9 cellular contexts compared by ENCODE assay signal in the genomic region with DNA sequence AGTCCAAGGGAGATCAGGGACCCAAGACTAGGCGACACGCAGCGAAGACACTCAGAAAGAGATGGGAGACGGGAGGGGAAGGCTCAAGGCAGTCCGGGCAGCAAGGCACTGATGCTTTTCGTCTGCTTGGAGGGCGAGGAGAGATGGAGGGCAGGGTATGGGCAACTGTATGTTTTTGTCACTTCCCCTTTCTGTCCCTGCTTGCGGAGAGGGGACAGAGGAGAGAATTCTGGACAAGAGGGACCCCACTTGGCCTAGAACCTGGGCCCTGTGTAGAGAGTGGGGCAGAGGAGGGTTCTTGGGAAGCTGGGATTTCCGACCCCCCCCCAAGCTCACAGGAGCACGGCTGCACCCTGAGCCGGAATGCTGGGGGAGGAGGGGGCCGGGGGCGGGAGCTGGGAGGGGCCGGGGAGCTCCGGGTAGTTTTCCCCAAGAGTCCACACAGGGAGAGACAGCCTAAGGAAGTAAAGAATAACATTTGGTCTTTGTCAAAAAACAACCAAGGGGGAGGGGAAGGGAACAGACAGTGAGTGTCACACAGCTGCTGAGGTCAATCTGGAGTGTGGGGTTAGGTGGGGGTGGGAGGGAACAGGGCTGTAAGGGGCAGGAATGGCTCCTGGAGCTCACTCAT. TPM values are rescaled to one million over a fixed set of nuclear protein-coding genes. Genes with fewer than 3 reads are reported as not detected.
DNase-seq lines count a peak whose midpoint lies in the region; ATAC-seq and TF ChIP-seq lines count a peak whose summit lies in the region.
"Had no signal": no experiment of that assay in that cellular context is flagged by ENCODE, and none has a peak within 500 bp of the region (broad histone marks: within the 10 kb centered on the region; RNA-seq: fewer than 3 reads in every experiment).

No MANE protein-coding gene starts in this region.

- no peak for ATAC-seq in DND-41 (ENCODE audit: insufficient read depth, low read depth)
- ATAC-seq in activated CD4-positive, CD25-positive, alpha-beta regulatory T cell treated with anti-CD3 and anti-CD28 coated beads, Interleukin-2, amount 50 U/mL, for 24 hours = no peak
- ATAC-seq in HG03342 (IDR thresholded peaks at IDR 0.05; ENCODE audit: unreplicated experiment) = no peak

- H3K4me3 ChIP-seq in DND-41 (ENCODE audit: low read depth in 1 of 2, low read length in 2 of 2) (peak overlapping the region; percentile 82 to 90; a peak in 3 of 4 replicates), dorsolateral prefrontal cortex (peak overlapping the region; percentile 16 to 100 (median 99))

- H3K27ac Mint-ChIP-seq in nephron progenitor cell = peak overlapping the region; percentile 99

- H3K27ac ChIP-seq in DND-41 (ENCODE audit: low read length) = peak overlapping the region; percentile 94
- peak overlapping the region in 47 of 59 donors; percentile 1 to 99 (median 92) for H3K27ac ChIP-seq in dorsolateral prefrontal cortex

- peaks cover 44% of the 10 kb centered on the region for H3K36me3 ChIP-seq in DND-41 (ENCODE audit: insufficient read depth, low read length)

- H3K4me1 ChIP-seq in DND-41 (ENCODE audit: insufficient read depth, low read length) = peaks cover 41% of the 10 kb centered on the region

- peak overlapping the region; percentile 89 for H3K4me2 ChIP-seq in DND-41 (ENCODE audit: insufficient read depth, low read length)

- H3K4me1 Mint-ChIP-seq in nephron progenitor cell = peaks cover 52% of the 10 kb centered on the region

- H3K27me3 ChIP-seq in DND-41 (ENCODE audit: insufficient read depth, low read length, poor library complexity) (no peaks in the 10 kb centered on the region), dorsolateral prefrontal cortex (no peaks in the 10 kb centered on the region)

- TF ChIP-seq CTCF in DND-41 (IDR thresholded peaks at IDR 0.05; ENCODE audit: borderline replicate concordance, extremely low read depth, low read length, poor library complexity, severe bottlenecking) (no peak), dorsolateral prefrontal cortex (IDR thresholded peaks at IDR 0.05 in 54 of 56, conservative IDR thresholded peaks at IDR 0.05 in 2 of 56; ENCODE audit: low read depth in 1 of 56, partially characterized antibody in 56 of 56) (no peak), nephron progenitor cell (IDR thresholded peaks at IDR 0.05) (no peak)

- no peaks in the 10 kb centered on the region for H3K9me3 Mint-ChIP-seq in nephron progenitor cell

- intact Hi-C loops in dorsolateral prefrontal cortex (cut with DNase I) = no loop called here

- H2AFZ ChIP-seq in DND-41 (ENCODE audit: low read depth, low read length) = peak overlapping the region; percentile 32

- H3K27me3 Mint-ChIP-seq in nephron progenitor cell (ENCODE audit: low read depth, poor library complexity) = no peaks in the 10 kb centered on the region

- DNase-seq in DND-41 (peak; percentile 29), NOMO-1 treated with dmso at 0.1 percent for 144 hours (lab: John Stamatoyannopoulos, UW; ENCODE audit: unreplicated experiment) (peak; percentile 94), dorsolateral prefrontal cortex (no peak), nephron progenitor cell (no peak), cerebellum (ENCODE audit: low spot score) (no peak), H4 (ENCODE audit: low spot score) (no peak)

- peaks cover 53% of the 10 kb centered on the region for H3K79me2 ChIP-seq in DND-41 (ENCODE audit: insufficient read depth, low read length)

- peaks cover 54% of the 10 kb centered on the region for H4K20me1 ChIP-seq in DND-41 (ENCODE audit: insufficient read depth, low read length)

- no peaks in the 10 kb centered on the region for H3K9me3 ChIP-seq in DND-41 (ENCODE audit: insufficient read depth, low read length, severe bottlenecking)

- H3K36me3 Mint-ChIP-seq in nephron progenitor cell (ENCODE audit: low read depth) = peaks cover under 1% of the 10 kb centered on the region

- H3K9ac ChIP-seq in DND-41 (ENCODE audit: low read depth, low read length) = peak overlapping the region; percentile 93

- H3K4me3 Mint-ChIP-seq in nephron progenitor cell = peak overlapping the region; percentile 100

RNA-seq across cellular contexts. Expression of a gene that starts 1.8 kb away (rescaled TPM):
- total RNA-seq in dorsolateral prefrontal cortex (10 to 100 TPM; 29.1 to 86.0 (median 48.3) TPM), cerebellum (13.6 TPM)
- total RNA-seq in H4 (2014; rRNA removed; shearing (Covaris generic)) = 3.4 TPM in 2 replicates

RNA-seq across cellular contexts. Expression of a gene that starts 2.0 kb away (rescaled TPM):
- total RNA-seq in dorsolateral prefrontal cortex = 1 to 10 TPM in 64 of 120 experiments, under 1 TPM in 49, not detected in 7; 0.23 to 3.2 (median 1.1) TPM
- 0.45 TPM for total RNA-seq in cerebellum
- 0.15 TPM in 1 of 2 replicates, not detected in the other for total RNA-seq in H4 (2014; rRNA removed; shearing (Covaris generic))

RNA-seq across cellular contexts. Expression of a gene that starts 10.5 kb away (rescaled TPM):
- 10 to 100 TPM in 9 of 120 experiments, 1 to 10 TPM in 107, under 1 TPM in 1, not detected in 3; 0.63 to 14.5 (median 4.3) TPM for total RNA-seq in dorsolateral prefrontal cortex
- not detected for total RNA-seq in cerebellum
- total RNA-seq in H4 (2014; rRNA removed; shearing (Covaris generic)) = not detected in 2 replicates
- total RNA-seq: M059J had no signal

RNA-seq across cellular contexts. Expression of a gene that starts 18.0 kb away (rescaled TPM):
- 10 to 100 TPM in 38 of 120 experiments, 1 to 10 TPM in 82; 2.5 to 20.4 (median 7.2) TPM for total RNA-seq in dorsolateral prefrontal cortex
- 14.9 TPM for total RNA-seq in cerebellum
- total RNA-seq in H4 (2014; rRNA removed; shearing (Covaris generic)) = 123 and 180 TPM in 2 replicates

RNA-seq across cellular contexts. Expression of a gene that starts 28.2 kb away (rescaled TPM):
- total RNA-seq in dorsolateral prefrontal cortex = 10 to 100 TPM; 11.7 to 26.4 (median 18.7) TPM
- 11.7 TPM for total RNA-seq in cerebellum
- total RNA-seq in H4 (2014; rRNA removed; shearing (Covaris generic)) = 10.1 and 18.5 TPM in 2 replicates

Comparison
In these comparisons a context has a peak if more than half of its experiments do, and no peak if none do; other contexts are left out.
1. DNase-seq: peak in DND-41 (single experiment) and NOMO-1 treated with dmso at 0.1 percent for 144 hours (single experiment); none in dorsolateral prefrontal cortex (0 of 10), nephron progenitor cell (single experiment), cerebellum (single experiment) and H4 (single experiment).